11 cellular contexts compared by ENCODE assay signal in genomic region chr1:225977937-225978748, GRCh38. TPM values are rescaled to one million over a fixed set of nuclear protein-coding genes. Genes with fewer than 3 reads are reported as not detected.
DNase-seq lines count a peak whose midpoint lies in the region; ATAC-seq, FAIRE-seq and TF ChIP-seq lines count a peak whose summit lies in the region.
"Had no signal": no experiment of that assay in that cellular context is flagged by ENCODE, and none has a peak within 500 bp of the region (broad histone marks: within the 10 kb centered on the region; RNA-seq: fewer than 3 reads in every experiment).

No MANE protein-coding gene starts in this region.

- FAIRE-seq in GM19239 (lab: Jason Lieb, UNC) = peak; percentile 86
- no peak for FAIRE-seq in RCC 7860 (lab: Jason Lieb, UNC)
- FAIRE-seq: islet of Langerhans had no signal

- H3K27ac ChIP-seq in VCaP = peak overlapping the region; percentile 89

- TF ChIP-seq CTCF in GM06990 (IDR thresholded peaks at IDR 0.05; ENCODE audit: insufficient read depth, low read length, poor library complexity, severe bottlenecking) = peak; percentile 28
- no peak for TF ChIP-seq CTCF in VCaP (conservative IDR thresholded peaks at IDR 0.05)

- peak; percentile 65 for ATAC-seq in HG02981 (IDR thresholded peaks at IDR 0.05; ENCODE audit: unreplicated experiment)

- H3K4me3 ChIP-seq in GM06990 (replicated peaks; ENCODE audit: low read depth, low read length) (no peak overlapping the region), H7 (ENCODE audit: insufficient read depth, low read depth, low read length) (no peak overlapping the region)

- DNase-seq in GM06990 (ENCODE audit: extremely low read depth, insufficient read length) (no peak), GM19239 (ENCODE audit: insufficient read length, low spot score) (peak; percentile 50), H7 (no peak), RKO (ENCODE audit: low spot score) (no peak), RCC 7860 (ENCODE audit: low spot score) (no peak), LoVo (ENCODE audit: low spot score) (no peak)
- DNase-seq: DMS53 had no signal

- H3K36me3 ChIP-seq in GM06990 (ENCODE audit: control insufficient read depth, insufficient read depth, low read length) (peaks cover 10% of the 10 kb centered on the region), H7 (replicated peaks; ENCODE audit: control insufficient read depth, insufficient read depth, low read length) (peaks cover 9% of the 10 kb centered on the region)

- H3K27me3 ChIP-seq in GM06990 (replicated peaks; ENCODE audit: control insufficient read depth, insufficient read depth, low read length) (no peaks in the 10 kb centered on the region), H7 (ENCODE audit: control insufficient read depth, insufficient read depth, low read length) (no peaks in the 10 kb centered on the region)

RNA-seq across cellular contexts. Expression of gene SDE2, which starts 21.0 kb away (rescaled TPM):
- 34.4 and 38.4 TPM in 2 replicates for total RNA-seq in H7 (2014; rRNA removed; shearing (Covaris generic))

RNA-seq across cellular contexts. Expression of gene LEFTY2, which starts 37.1 kb away (rescaled TPM):
- total RNA-seq in H7 (2014; rRNA removed; shearing (Covaris generic)) = 971 and 2,272 TPM in 2 replicates
- total RNA-seq: RPMI7951 had no signal

RNA-seq across cellular contexts. Expression of gene PYCR2, which starts 54.1 kb away (rescaled TPM):
- total RNA-seq in H7 (2014; rRNA removed; shearing (Covaris generic)) = 308 and 356 TPM in 2 replicates
